Comparison of ENCODE assay signal across 1 cellular context in genomic region chr11:65525659-65526480, GRCh38.
TF ChIP-seq lines count a peak whose summit lies in the region.

No MANE protein-coding gene starts in this region.

TF ChIP-seq in SK-N-SH, 30 proteins besides CTCF, POLR2A, EP300 and RAD21 (continued from another document):
- TF ChIP-seq REST (IDR thresholded peaks at IDR 0.05; ENCODE audit: low read depth, low read length), result no peak
- TF ChIP-seq CHD2 (IDR thresholded peaks at IDR 0.05; ENCODE audit: low read length, partially characterized antibody), result no peak
- no peak for TF ChIP-seq ELF1 (IDR thresholded peaks at IDR 0.05)
- no peak for TF ChIP-seq NFIC (IDR thresholded peaks at IDR 0.05; ENCODE audit: borderline replicate concordance)
- no peak for TF ChIP-seq GATA2 (CRISPR knock-in tag; IDR thresholded peaks at IDR 0.05)
